In the genomic region with DNA sequence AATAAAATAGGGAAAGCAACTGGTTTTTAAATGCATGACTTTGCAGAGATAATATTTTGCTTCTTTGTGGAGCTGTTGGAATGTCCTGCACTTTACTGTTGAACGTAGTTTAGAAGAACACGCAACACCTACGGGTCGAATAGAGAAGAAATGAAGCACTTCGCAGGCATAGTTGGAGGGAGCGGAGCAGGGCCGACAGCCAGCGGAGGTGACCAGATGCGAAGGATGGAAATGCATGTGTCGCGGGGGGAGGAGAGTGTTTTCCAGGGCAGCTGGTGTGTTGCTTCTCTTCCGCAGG, we compare ENCODE assay signal across 8 cellular contexts. TPM values are rescaled to one million over a fixed set of nuclear protein-coding genes. Genes with fewer than 3 reads are reported as not detected.
A peak's percentile ranks its signal among the peaks of the same experiment; 100 is the strongest.
DNase-seq lines count a peak whose midpoint lies in the region; ATAC-seq and TF ChIP-seq lines count a peak whose summit lies in the region.

No MANE protein-coding gene starts in this region.

- in situ Hi-C loops in transverse colon (cut with MboI; ENCODE audit: low pct_ligation_motif_present in 1 of 4, low pct_unique_long_range_greater_than_20kb in 1 of 4, low sequenced_read_pairs in 3 of 4) = no loop called here

- 0 to 1% methylated on average over 7 to 12 of the region's 12 CpGs for WGBS in transverse colon (ENCODE audit: low coverage in 1 of 2), 2 donors

- H3K4me1 ChIP-seq in NT2/D1 (ENCODE audit: insufficient read depth, insufficient read length) = peaks cover 2% of the 10 kb centered on the region
- H3K4me1 ChIP-seq in transverse colon = peaks cover 20 to 53% (median 42%) of the 10 kb centered on the region in 4 donors

- H3K27ac ChIP-seq in transverse colon = peak overlapping the region; percentile 98 to 100 (median 100)

- intact Hi-C loops in transverse colon (cut with DNase I; ENCODE audit: low total_unique reads) = loop anchor here (1.0 kb wide), 1 partner anchor 16 kb away; no protein-coding TSS in a partner anchor

- H3K9me3 Mint-ChIP-seq in central memory CD8-positive, alpha-beta T cell = no peaks in the 10 kb centered on the region
- no peaks in the 10 kb centered on the region for H3K9me3 Mint-ChIP-seq in memory B cell

- H3K4me3 Mint-ChIP-seq in central memory CD8-positive, alpha-beta T cell = peak overlapping the region; percentile 81
- H3K4me3 Mint-ChIP-seq in memory B cell = peak overlapping the region; percentile 92

- TF ChIP-seq CTCF in transverse colon (IDR thresholded peaks at IDR 0.05) = no peak

- TF ChIP-seq EP300 in transverse colon (IDR thresholded peaks at IDR 0.05; ENCODE audit: low read depth) = no peak

- peak; percentile 26 for DNase-seq in NOMO-1 treated with DMSO at 0.1 percent for 48 hours (lab: John Stamatoyannopoulos, UW; ENCODE audit: unreplicated experiment)
- DNase-seq in NOMO-1 treated with dmso at 0.1 percent for 144 hours (lab: John Stamatoyannopoulos, UW; ENCODE audit: unreplicated experiment) = no peak
- DNase-seq in NT2/D1 (ENCODE audit: low read depth, low spot score) = no peak
- DNase-seq in central memory CD8-positive, alpha-beta T cell (ENCODE audit: low spot score in 2 of 2) = no peak
- DNase-seq in memory B cell (ENCODE audit: low spot score in 2 of 2) = no peak
- DNase-seq in transverse colon = no peak
- DNase-seq in stimulated activated CD4-positive, alpha-beta T cell treated with anti-CD3 and anti-CD28 coated beads, Interleukin-4, amount 100 ng/mL, for 24 hours = no peak

- H3K4me1 Mint-ChIP-seq in central memory CD8-positive, alpha-beta T cell = peaks cover 41% of the 10 kb centered on the region
- peaks cover 29% of the 10 kb centered on the region for H3K4me1 Mint-ChIP-seq in memory B cell

- no peaks in the 10 kb centered on the region for H3K27me3 Mint-ChIP-seq in central memory CD8-positive, alpha-beta T cell
- no peaks in the 10 kb centered on the region for H3K27me3 Mint-ChIP-seq in memory B cell

- no peak for TF ChIP-seq POLR2A in transverse colon (IDR thresholded peaks at IDR 0.05)

- H3K4me3 ChIP-seq in NT2/D1 (ENCODE audit: insufficient read length, low read depth) (peak overlapping the region; percentile 74), transverse colon (peak overlapping the region; percentile 31 to 96 (median 88))

- H3K36me3 Mint-ChIP-seq in central memory CD8-positive, alpha-beta T cell (ENCODE audit: insufficient read depth) = peaks cover 15% of the 10 kb centered on the region
- peaks cover 6% of the 10 kb centered on the region for H3K36me3 Mint-ChIP-seq in memory B cell

- H3K27me3 ChIP-seq in NT2/D1 (ENCODE audit: insufficient read depth, insufficient read length) (no peaks in the 10 kb centered on the region), transverse colon (no peaks in the 10 kb centered on the region)

- no peak for ATAC-seq in central memory CD8-positive, alpha-beta T cell (replicated peaks; ENCODE audit: extremely low read depth, poor library complexity, severe bottlenecking)
- ATAC-seq in memory B cell (ENCODE audit: low read depth) (no peak), GM21360 (IDR thresholded peaks at IDR 0.05; ENCODE audit: unreplicated experiment) (no peak)

- peak overlapping the region; percentile 88 for H3K9ac ChIP-seq in NT2/D1 (ENCODE audit: insufficient read length, low read depth)

- H3K27ac Mint-ChIP-seq in central memory CD8-positive, alpha-beta T cell (ENCODE audit: low read depth) = peak overlapping the region; percentile 45
- peak overlapping the region; percentile 84 for H3K27ac Mint-ChIP-seq in memory B cell

- H3K9me3 ChIP-seq in NT2/D1 (ENCODE audit: insufficient read depth, low read length) = no peaks in the 10 kb centered on the region
- H3K9me3 ChIP-seq in transverse colon = no peaks in the 10 kb centered on the region

- H3K36me3 ChIP-seq in NT2/D1 (ENCODE audit: insufficient read depth, insufficient read length, low read length) = peaks cover 9% of the 10 kb centered on the region
- no peaks in the 10 kb centered on the region for H3K36me3 ChIP-seq in transverse colon

RNA-seq across cellular contexts. Expression of gene CEBPG, which starts 0.8 kb away (rescaled TPM):
- total RNA-seq in transverse colon = 10 to 100 TPM; 22.4 to 66.7 (median 46.9) TPM
